Comparison of ENCODE assay signal across 8 cellular contexts in the genomic region with DNA sequence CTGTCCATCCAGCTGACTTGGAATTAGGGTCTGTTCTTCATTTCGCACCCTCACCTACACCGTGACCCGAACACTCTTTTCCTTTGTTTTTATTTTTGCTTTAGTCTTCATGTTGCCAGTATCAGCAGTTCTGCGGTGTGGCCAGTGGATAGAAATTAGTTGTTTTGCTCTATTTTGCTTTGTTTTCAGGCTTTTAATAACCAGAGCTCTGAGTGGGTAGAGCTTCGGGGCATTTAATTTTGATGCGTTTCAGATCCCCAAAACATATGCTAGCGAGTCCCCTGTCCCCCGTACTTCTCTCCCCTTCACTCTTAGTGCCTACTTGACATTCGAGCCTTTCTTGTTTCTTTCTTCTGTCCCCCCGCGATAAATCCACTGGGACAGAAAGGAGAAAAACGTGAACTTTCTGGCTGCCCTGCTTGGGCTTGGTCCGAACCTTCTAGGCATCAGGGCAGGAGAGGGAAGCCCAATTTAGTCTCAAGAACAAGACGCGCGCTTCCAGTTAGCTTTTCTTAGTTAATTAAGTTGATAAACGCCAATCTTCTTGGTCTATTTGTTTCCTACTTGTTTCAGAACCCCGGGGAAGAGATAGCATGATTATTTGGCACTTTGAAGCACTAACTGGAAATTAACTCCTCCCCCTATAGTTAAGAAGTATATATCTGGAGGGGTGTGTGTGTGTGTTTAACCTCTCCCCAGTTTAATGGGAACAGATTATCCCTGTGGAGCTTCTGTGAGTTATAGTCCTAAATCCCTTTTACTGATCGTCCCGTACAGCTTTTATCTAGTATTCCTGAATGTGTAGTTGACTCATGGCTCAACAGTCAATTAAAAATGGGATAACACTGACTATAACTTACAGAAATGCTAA. TPM values are rescaled to one million over a fixed set of nuclear protein-coding genes. Genes with fewer than 3 reads are reported as not detected.
DNase-seq lines count a peak whose midpoint lies in the region; ATAC-seq and TF ChIP-seq lines count a peak whose summit lies in the region.

No MANE protein-coding gene starts in this region.

- H3K9me3 ChIP-seq in CD8-positive, alpha-beta memory T cell (ENCODE audit: low read length) = no peaks in the 10 kb centered on the region
- H3K9me3 ChIP-seq in IMR-90 (ENCODE audit: control insufficient read depth, insufficient read depth, low read length) (no peaks in the 10 kb centered on the region), iPS-15b (ENCODE audit: control insufficient read depth, insufficient read depth, low read length) (no peaks in the 10 kb centered on the region), spleen (no peaks in the 10 kb centered on the region)

- no peaks in the 10 kb centered on the region for H4K20me1 ChIP-seq in IMR-90 (ENCODE audit: insufficient read depth, low read length)

- H3K4me2 ChIP-seq in IMR-90 (ENCODE audit: low read depth, low read length) = peak overlapping the region; percentile 96

- peaks cover 0 to 28% (median 1%) of the 10 kb centered on the region in 3 donors for H3K36me3 Mint-ChIP-seq in CD8-positive, alpha-beta memory T cell
- peaks cover 0 to 20% of the 10 kb centered on the region in 2 donors for H3K36me3 Mint-ChIP-seq in activated naive CD4-positive, alpha-beta T cell treated with anti-CD3 and anti-CD28 coated beads, Interleukin-2, amount 50 U/mL, for 72 hours

- H3K27me3 ChIP-seq in CD8-positive, alpha-beta memory T cell (ENCODE audit: insufficient read depth, low read length, poor library complexity, severe bottlenecking) = no peaks in the 10 kb centered on the region
- H3K27me3 ChIP-seq in IMR-90 (ENCODE audit: control insufficient read depth, insufficient read depth, low read length) (no peaks in the 10 kb centered on the region), iPS-15b (ENCODE audit: control insufficient read depth, insufficient read depth, low read length) (peaks cover 2% of the 10 kb centered on the region), spleen (replicated peaks in 1 of 7) (no peaks in the 10 kb centered on the region)

- intact Hi-C loops in IMR-90 (cut with micrococcal nuclease) (loop anchor here (5.0 kb wide), 3 partner anchors 159 to 514 kb away; a partner anchor contains a TSS), spleen (cut with DNase I; ENCODE audit: low total_unique reads) (loop anchor here (10.0 kb wide), 1 partner anchor 157 kb away; a partner anchor contains a TSS), posterior cingulate gyrus (cut with DNase I) (loop anchor here (1.0 to 2.0 kb wide), 3 partner anchors 113 to 403 kb away; a partner anchor contains a TSS)

- H3K4me3 ChIP-seq in CD8-positive, alpha-beta memory T cell (ENCODE audit: low read length) = peak overlapping the region; percentile 90
- H3K4me3 ChIP-seq in IMR-90 (ENCODE audit: insufficient read depth, low read depth, low read length) (peak overlapping the region; percentile 64), iPS-15b (ENCODE audit: low read depth, low read length) (peak overlapping the region; percentile 96), spleen (peak overlapping the region; percentile 71 to 86 (median 78))

- in situ Hi-C loops in IMR-90 (cut with MboI; ENCODE audit: low sequenced_read_pairs) = loop anchor here (25.0 kb wide), 1 partner anchor 171 kb away; no protein-coding TSS in a partner anchor

- H3K27ac ChIP-seq in CD8-positive, alpha-beta memory T cell (ENCODE audit: low read depth, low read length) = peak overlapping the region; percentile 98
- H3K27ac ChIP-seq in IMR-90 (ENCODE audit: insufficient read depth, low read length) = peak overlapping the region; percentile 83
- H3K27ac ChIP-seq in spleen = peak overlapping the region; percentile 85 to 100 (median 99)

- BruUV-seq in IMR-90 (replicated peaks; lab: Mats Ljungman, UMichigan) = no TSS peak

- H3K36me3 ChIP-seq in CD8-positive, alpha-beta memory T cell (ENCODE audit: insufficient read depth, low read length) = no peaks in the 10 kb centered on the region
- H3K36me3 ChIP-seq in IMR-90 (ENCODE audit: control insufficient read depth, insufficient read depth, low read length) = no peaks in the 10 kb centered on the region
- H3K36me3 ChIP-seq in iPS-15b (ENCODE audit: control insufficient read depth, insufficient read depth, low read length) = no peaks in the 10 kb centered on the region
- H3K36me3 ChIP-seq in spleen = peaks cover 0 to 18% (median 0%) of the 10 kb centered on the region in 6 donors

- peak overlapping the region; percentile 94 for H2AFZ ChIP-seq in IMR-90 (replicated peaks; ENCODE audit: low read length, poor library complexity)

- TF ChIP-seq POLR2A in IMR-90 (IDR thresholded peaks at IDR 0.05; ENCODE audit: low read depth, low read length) = no peak
- TF ChIP-seq POLR2A in spleen (IDR thresholded peaks at IDR 0.05) = peak in 1 of 3 donors; percentile 27

- H3K14ac ChIP-seq in IMR-90 (replicated peaks; ENCODE audit: low read depth, low read length) = peak overlapping the region; percentile 91

- H3K9ac ChIP-seq in IMR-90 (ENCODE audit: low read depth, low read length) (peak overlapping the region; percentile 65), iPS-15b (ENCODE audit: low read depth, low read length) (peak overlapping the region; percentile 6)

- peaks cover 18 to 29% of the 10 kb centered on the region in 2 experiments for H3K79me1 ChIP-seq in IMR-90 (ENCODE audit: low read depth in 1 of 2, low read length in 2 of 2)

- 0% methylated on average over 2 of the region's 20 CpGs; no CpG with 5 or more reads in 1 of the 2 experiments for WGBS in IMR-90 (ENCODE audit: extremely low coverage in 2 of 2, insufficient read length in 1 of 2), 2 experiments
- WGBS in spleen, 5 donors = 4 to 6% (median 5%) methylated on average over 20 of the region's 20 CpGs

- peak overlapping the region; percentile 57 for H2AK9ac ChIP-seq in IMR-90 (replicated peaks; ENCODE audit: low read depth, low read length, poor library complexity)

- TF ChIP-seq RAD21 in IMR-90 (IDR thresholded peaks at IDR 0.05; ENCODE audit: low read length) = no peak

- H3K4me1 Mint-ChIP-seq in CD8-positive, alpha-beta memory T cell = peaks cover 34 to 41% (median 39%) of the 10 kb centered on the region in 3 donors

- H3K4me1 ChIP-seq in CD8-positive, alpha-beta memory T cell (ENCODE audit: insufficient read depth, low read length) = peaks cover 14% of the 10 kb centered on the region
- H3K4me1 ChIP-seq in IMR-90 (ENCODE audit: control insufficient read depth, insufficient read depth, low read length) = no peaks in the 10 kb centered on the region
- peaks cover 6% of the 10 kb centered on the region for H3K4me1 ChIP-seq in iPS-15b (ENCODE audit: control insufficient read depth, insufficient read depth, low read length)
- peaks cover 15 to 52% (median 42%) of the 10 kb centered on the region in 6 donors for H3K4me1 ChIP-seq in spleen

- peak overlapping the region; percentile 21; the same call in 1 of the 2 replicates for H4K5ac ChIP-seq in IMR-90 (ENCODE audit: low read depth, low read length)

- dilution Hi-C loops in IMR-90 (cut with HindIII; ENCODE audit: low sequenced_read_pairs, unreplicated experiment) = no loop called here

- peak overlapping the region; percentile 62 for H2BK5ac ChIP-seq in IMR-90 (ENCODE audit: low read depth, low read length, poor library complexity, severe bottlenecking)

- H3K4ac ChIP-seq in IMR-90 (ENCODE audit: low read depth, low read length) = peak overlapping the region; percentile 73

- H3K23ac ChIP-seq in IMR-90 (ENCODE audit: low read depth, low read length) = peak overlapping the region; percentile 89

- POLR2A ChIA-PET in CD8-positive, alpha-beta memory T cell (lab: Charles Lee) = interaction anchor here (0.6 to 2.7 kb wide), 7 partner anchors 12 to 1217 kb away, joined by 3 to 23 read pairs (median 5); a partner anchor contains a TSS
- POLR2A ChIA-PET in IMR-90 (lab: Charles Lee; ENCODE audit: unreplicated experiment) = no interaction called here

- ATAC-seq in IMR-90 (ENCODE audit: low read depth) = no peak
- no peak for ATAC-seq in activated naive CD4-positive, alpha-beta T cell treated with anti-CD3 and anti-CD28 coated beads, Interleukin-2, amount 50 U/mL, for 72 hours
- ATAC-seq in HG03039 (IDR thresholded peaks at IDR 0.05; ENCODE audit: unreplicated experiment) = no peak
- no peak for ATAC-seq in GM21619 (IDR thresholded peaks at IDR 0.05; ENCODE audit: unreplicated experiment)

- no peaks in the 10 kb centered on the region for H3K27me3 Mint-ChIP-seq in CD8-positive, alpha-beta memory T cell

- H4K8ac ChIP-seq in IMR-90 (ENCODE audit: low read depth in 2 of 2, low read length in 2 of 2) = peak overlapping the region; percentile 16 to 76; a peak in 2 of 4 replicates

- H3K9me1 ChIP-seq in IMR-90 (ENCODE audit: insufficient read depth, low read length) = peaks cover 3% of the 10 kb centered on the region

- peak overlapping the region; percentile 96 to 99 (median 99) for H3K4me3 Mint-ChIP-seq in CD8-positive, alpha-beta memory T cell

- H3K9me3 Mint-ChIP-seq in CD8-positive, alpha-beta memory T cell = no peaks in the 10 kb centered on the region
- H3K9me3 Mint-ChIP-seq in activated naive CD4-positive, alpha-beta T cell treated with anti-CD3 and anti-CD28 coated beads, Interleukin-2, amount 50 U/mL, for 72 hours = no peaks in the 10 kb centered on the region

- H3K18ac ChIP-seq in IMR-90 (ENCODE audit: low read depth, low read length) = 0 out of 2 replicates have a peak overlapping the region, but pooled peaks have one; percentile 40

- CTCF ChIA-PET in CD8-positive, alpha-beta memory T cell (lab: Charles Lee) = interaction anchor here (1.0 to 2.3 kb wide), 4 partner anchors 11 to 176 kb away, joined by 3 to 17 read pairs (median 4); a partner anchor contains a TSS
- CTCF ChIA-PET in IMR-90 (lab: Yijun Ruan, JAX) = interaction anchor here (0.5 to 2.2 kb wide), 3 partner anchors 8 to 300 kb away, joined by 3 to 10 read pairs (median 5); no protein-coding TSS in a partner anchor

- H4K91ac ChIP-seq in IMR-90 (ENCODE audit: insufficient read depth, low read depth, low read length) = peak overlapping the region; percentile 47; the same call in 1 of the 2 replicates

- H2AK5ac ChIP-seq in IMR-90 (ENCODE audit: low read depth, low read length) = no peak overlapping the region; the same call in 1 of the 2 replicates

- peak in 2 of 5 donors; percentile 1 to 14 for DNase-seq in CD8-positive, alpha-beta memory T cell
- DNase-seq in IMR-90 (peak; percentile 4), spleen (no peak), posterior cingulate gyrus (no peak)
- DNase-seq in activated naive CD4-positive, alpha-beta T cell treated with anti-CD3 and anti-CD28 coated beads, Interleukin-2, amount 50 U/mL, for 72 hours (ENCODE audit: low spot score in 2 of 2) = no peak

- TF ChIP-seq CTCF in IMR-90 (conservative IDR thresholded peaks at IDR 0.05; ENCODE audit: low read depth, low read length) (no peak), spleen (IDR thresholded peaks at IDR 0.05 in 8 of 11, conservative IDR thresholded peaks at IDR 0.05 in 3 of 11) (no peak)

- H2BK20ac ChIP-seq in IMR-90 (ENCODE audit: low read depth, low read length) = no peak overlapping the region

- peak overlapping the region; percentile 45 for H2BK120ac ChIP-seq in IMR-90 (ENCODE audit: low read depth, low read length)

- H2BK15ac ChIP-seq in IMR-90 (ENCODE audit: low read depth, low read length) = no peak overlapping the region

- peak overlapping the region; percentile 93 to 100 (median 99) for H3K27ac Mint-ChIP-seq in CD8-positive, alpha-beta memory T cell
- peak overlapping the region; percentile 94 to 98 for H3K27ac Mint-ChIP-seq in activated naive CD4-positive, alpha-beta T cell treated with anti-CD3 and anti-CD28 coated beads, Interleukin-2, amount 50 U/mL, for 72 hours

- peak overlapping the region; percentile 79; the same call in 1 of the 2 replicates for H3K56ac ChIP-seq in IMR-90 (ENCODE audit: extremely low read depth, insufficient read depth, low read length)

RNA-seq across cellular contexts. Expression of a gene that starts 0.9 kb away (rescaled TPM):
- 1 to 10 TPM; 2.3 to 2.7 TPM for total RNA-seq in CD8-positive, alpha-beta memory T cell
- 2.7 TPM for polyA plus RNA-seq in CD8-positive, alpha-beta memory T cell
- 2.7 and 4.2 TPM in 2 replicates for total RNA-seq in IMR-90 (2012; rRNA removed)
- 0.80 and 0.82 TPM in 2 replicates for polyA plus RNA-seq in IMR-90 (2012; rRNA removed)
- 0.11 and 0.18 TPM in 2 replicates for polyA plus RNA-seq in IMR-90 (2012; cell fraction: cytosol; rRNA removed)
- 0.14 and 2.0 TPM in 2 replicates for polyA plus RNA-seq in IMR-90 (2012; cell fraction: nucleus; rRNA removed; ENCODE audit: low replicate concordance)
- 1 to 10 TPM; 4.1 to 7.1 TPM for total RNA-seq in activated naive CD4-positive, alpha-beta T cell treated with anti-CD3 and anti-CD28 coated beads, Interleukin-2, amount 50 U/mL, for 72 hours
- total RNA-seq in spleen = 10 to 100 TPM in 2 of 7 donors, 1 to 10 TPM in 5; 5.9 to 12.8 (median 7.2) TPM
- 1 to 10 TPM; 1.3 to 1.8 (median 1.7) TPM for polyA plus RNA-seq in spleen

RNA-seq across cellular contexts. Expression of a gene that starts 1.1 kb away (rescaled TPM):
- 10 to 100 TPM; 23.2 to 25.5 TPM for total RNA-seq in CD8-positive, alpha-beta memory T cell
- 15.3 TPM for polyA plus RNA-seq in CD8-positive, alpha-beta memory T cell
- 21.9 and 25.3 TPM in 2 replicates for total RNA-seq in IMR-90 (2012; rRNA removed)
- polyA plus RNA-seq in IMR-90 (2012; rRNA removed) = 8.6 and 11.0 TPM in 2 replicates
- 1.4 and 2.6 TPM in 2 replicates for polyA plus RNA-seq in IMR-90 (2012; cell fraction: cytosol; rRNA removed)
- 1.0 and 8.2 TPM in 2 replicates for polyA plus RNA-seq in IMR-90 (2012; cell fraction: nucleus; rRNA removed; ENCODE audit: low replicate concordance)
- 10 to 100 TPM; 24.9 to 31.6 TPM for total RNA-seq in activated naive CD4-positive, alpha-beta T cell treated with anti-CD3 and anti-CD28 coated beads, Interleukin-2, amount 50 U/mL, for 72 hours
- 10 to 100 TPM; 18.2 to 35.6 (median 22.6) TPM for total RNA-seq in spleen
- 10 to 100 TPM in 2 of 3 donors, 1 to 10 TPM in 1; 7.7 to 11.2 (median 10.8) TPM for polyA plus RNA-seq in spleen
